In the genomic region with DNA sequence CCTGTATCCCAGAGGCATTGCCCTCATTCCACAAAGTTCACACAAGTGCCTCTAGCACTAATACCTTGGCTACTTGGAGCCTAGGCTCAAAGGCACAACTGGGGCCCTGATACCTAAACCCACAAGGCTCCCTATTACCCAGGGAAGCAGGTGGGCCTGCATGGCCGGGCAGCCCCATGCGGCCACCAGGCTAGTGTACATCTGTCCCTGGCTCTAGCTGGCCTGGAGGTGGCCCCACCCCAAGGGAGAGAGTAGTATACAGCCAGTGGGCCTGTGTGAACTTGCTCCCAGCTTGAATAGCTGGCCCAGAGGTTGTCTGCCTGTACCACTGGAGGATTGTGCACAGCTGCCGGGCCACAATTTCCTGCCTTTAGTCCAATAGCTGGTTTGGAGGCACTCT, we compare ENCODE assay signal across 21 cellular contexts.
"Had no signal": no experiment of that assay in that cellular context is flagged by ENCODE, and none has a peak within 500 bp of the region (broad histone marks: within the 10 kb centered on the region; RNA-seq: fewer than 3 reads in every experiment).

No MANE protein-coding gene starts in this region.

- H3K9me3 ChIP-seq: adrenal gland, Peyer's patch had no signal

- FAIRE-seq: K562 had no signal

- DNase-seq: activated CD4-positive, alpha-beta memory T cell treated with anti-CD3 and anti-CD28 coated beads, Interleukin-2, amount 10 ng/mL, durations not matched to agents 7 days and 5 days; activated CD4-positive, alpha-beta T cell treated with anti-CD3 and anti-CD28 coated beads for 36 hours; activated CD4-positive, alpha-beta T cell treated with anti-CD3 and anti-CD28 coated beads, Interleukin-2, amount 50 U/mL, for 1 hour; activated CD8-positive, alpha-beta memory T cell treated with anti-CD3 and anti-CD28 coated beads, Interleukin-2, amount 50 U/mL, for 4 hours; activated naive CD4-positive, alpha-beta T cell treated with anti-CD3 and anti-CD28 coated beads, Interleukin-2, amount 50 U/mL, for 16 hours; activated naive CD8-positive, alpha-beta T cell treated with anti-CD3 and anti-CD28 coated beads, Interleukin-2, amount 10 ng/mL, durations not matched to agents 7 days and 5 days; adrenal gland; anterior cingulate cortex; Karpas-422; MM.1S; NCI-H1105 treated with DMSO at 0.1 percent for 48 hours; NCI-H146; NCI-H187 treated with DMSO at 0.1 percent for 48 hours; NCI-H2081 treated with DMSO at 0.1 percent for 48 hours; NCI-H446; NCI-H524; T-helper 1 cell; WERI-Rb-1 had no signal

- H3K4me3 ChIP-seq: adrenal gland, K562, Peyer's patch, SK-N-MC had no signal

- H3K4me3 Mint-ChIP-seq: activated CD4-positive, alpha-beta memory T cell treated with anti-CD3 and anti-CD28 coated beads, Interleukin-2, amount 10 ng/mL, durations not matched to agents 7 days and 5 days; activated CD4-positive, alpha-beta T cell treated with anti-CD3 and anti-CD28 coated beads for 36 hours; activated naive CD8-positive, alpha-beta T cell treated with anti-CD3 and anti-CD28 coated beads, Interleukin-2, amount 10 ng/mL, durations not matched to agents 7 days and 5 days had no signal

- H3K4me1 ChIP-seq: Peyer's patch had no signal

- H3K27ac ChIP-seq: adrenal gland, Peyer's patch, SK-N-MC, WERI-Rb-1 had no signal

- H3K27ac Mint-ChIP-seq: activated CD4-positive, alpha-beta memory T cell treated with anti-CD3 and anti-CD28 coated beads, Interleukin-2, amount 10 ng/mL, durations not matched to agents 7 days and 5 days; activated CD4-positive, alpha-beta T cell treated with anti-CD3 and anti-CD28 coated beads for 36 hours; activated naive CD8-positive, alpha-beta T cell treated with anti-CD3 and anti-CD28 coated beads, Interleukin-2, amount 10 ng/mL, durations not matched to agents 7 days and 5 days had no signal

- H3K27me3 ChIP-seq: adrenal gland, Peyer's patch had no signal

- H3K27me3 Mint-ChIP-seq: activated CD4-positive, alpha-beta memory T cell treated with anti-CD3 and anti-CD28 coated beads, Interleukin-2, amount 10 ng/mL, durations not matched to agents 7 days and 5 days; activated CD4-positive, alpha-beta T cell treated with anti-CD3 and anti-CD28 coated beads for 36 hours; activated naive CD8-positive, alpha-beta T cell treated with anti-CD3 and anti-CD28 coated beads, Interleukin-2, amount 10 ng/mL, durations not matched to agents 7 days and 5 days had no signal
